8 cellular contexts compared by ENCODE assay signal in the genomic region with DNA sequence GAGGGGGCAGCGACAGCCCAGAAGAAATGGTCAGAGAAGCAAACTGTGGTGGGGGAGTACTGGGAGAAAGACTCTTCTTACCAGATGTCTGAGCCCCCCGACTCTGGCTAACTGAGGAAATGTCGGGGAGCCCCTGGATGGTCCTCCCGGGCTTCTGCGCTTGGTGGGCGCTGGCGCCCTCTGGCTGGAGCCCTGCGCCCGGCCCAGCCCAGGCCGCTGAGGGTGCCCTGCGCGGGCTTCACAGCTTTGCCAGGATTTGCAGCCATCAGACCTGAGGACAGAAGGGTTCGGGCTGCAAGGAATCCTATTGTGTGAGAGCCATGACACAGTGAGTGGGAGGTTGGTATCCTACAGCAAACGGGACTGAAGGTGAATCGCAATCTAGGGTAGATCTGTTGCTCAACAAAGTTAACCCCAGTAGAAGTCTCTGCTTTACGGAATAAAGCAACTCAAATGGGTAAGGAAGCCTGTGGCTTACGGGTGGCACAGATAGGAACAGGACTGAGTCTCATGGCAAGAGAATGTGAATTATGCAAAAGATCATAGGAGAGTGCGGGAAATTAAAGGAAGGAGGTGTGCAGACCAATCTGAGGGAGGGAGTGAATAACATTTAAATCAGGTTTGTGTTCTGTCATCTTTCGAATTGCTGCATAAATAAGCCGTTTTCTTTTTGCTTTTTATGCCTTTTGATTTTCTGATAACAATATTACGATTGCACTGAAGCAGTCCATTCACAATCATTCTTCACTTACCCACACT.
DNase-seq lines count a peak whose midpoint lies in the region; ATAC-seq and TF ChIP-seq lines count a peak whose summit lies in the region.

No MANE protein-coding gene starts in this region.

- no peaks in the 10 kb centered on the region; the same call in 1 of the 2 replicates for H3K4me1 ChIP-seq in HAP-1
- no peaks in the 10 kb centered on the region; the same call in 1 of the 2 replicates for H3K4me1 ChIP-seq in iPS DF 6.9 (ENCODE audit: control insufficient read depth, insufficient read depth, low read length)

- H3K27ac ChIP-seq in brain microvascular endothelial cell: no peak overlapping the region
- no peak overlapping the region for H3K27ac ChIP-seq in iPS DF 6.9 (ENCODE audit: low read length)

- peaks cover 17% of the 10 kb centered on the region for H3K27me3 ChIP-seq in HAP-1 (ENCODE audit: low read depth)
- H3K27me3 ChIP-seq in brain microvascular endothelial cell (replicated peaks): peaks cover 26% of the 10 kb centered on the region
- H3K27me3 ChIP-seq in iPS DF 6.9 (ENCODE audit: control insufficient read depth, insufficient read depth, low read length): no peaks in the 10 kb centered on the region

- in situ Hi-C loops in HAP-1 (cut with MboI; ENCODE audit: low sequenced_read_pairs): no loop called here
- in situ Hi-C loops in brain microvascular endothelial cell (cut with HindIII; ENCODE audit: low pct_ligation_motif_present, low sequenced_read_pairs): no loop called here

- H3K36me3 ChIP-seq in HAP-1 (replicated peaks) (no peaks in the 10 kb centered on the region), brain microvascular endothelial cell (replicated peaks) (no peaks in the 10 kb centered on the region), iPS DF 6.9 (ENCODE audit: control insufficient read depth, insufficient read depth, low read length) (no peaks in the 10 kb centered on the region)

- H3K4me3 ChIP-seq in HAP-1: peak overlapping the region; percentile 32
- peak overlapping the region; percentile 53 for H3K4me3 ChIP-seq in brain microvascular endothelial cell (ENCODE audit: low read depth, low read length)
- peak overlapping the region; percentile 93; the same call in 1 of the 2 replicates for H3K4me3 ChIP-seq in iPS DF 6.9 (ENCODE audit: low read length)

- TF ChIP-seq CTCF in brain microvascular endothelial cell (IDR thresholded peaks at IDR 0.05; ENCODE audit: low read depth, low read length, missing control alignments): peak; percentile 61

- no peak for ATAC-seq in HG03565 (IDR thresholded peaks at IDR 0.05; ENCODE audit: unreplicated experiment)

- no CpG with 5 or more reads among the region's 21 CpGs for WGBS in iPS DF 6.9 (ENCODE audit: insufficient coverage, insufficient read length)

- DNase-seq in DMS79 treated with DMSO at 0.1 percent for 48 hours (lab: John Stamatoyannopoulos, UW) (peak; percentile 25), DMS79 (lab: John Stamatoyannopoulos, UW) (no peak), HAP-1 (ENCODE audit: low spot score in 2 of 2) (peak in 1 of 2 experiments; percentile 36), NCI-H510A treated with DMSO at 0.1 percent for 48 hours (lab: John Stamatoyannopoulos, UW) (peak; percentile 83), brain microvascular endothelial cell (no peak), iPS DF 6.9 (ENCODE audit: low read depth, low spot score) (no peak), putamen (ENCODE audit: low spot score) (peak; percentile 85)

- H3K9me3 ChIP-seq in HAP-1 (no peaks in the 10 kb centered on the region), iPS DF 6.9 (ENCODE audit: control insufficient read depth, insufficient read depth, low read length) (no peaks in the 10 kb centered on the region)

Comparison
In these comparisons a context has a peak if more than half of its experiments do, and no peak if none do; other contexts are left out.
1. DNase-seq: peak in DMS79 treated with DMSO at 0.1 percent for 48 hours (single experiment), NCI-H510A treated with DMSO at 0.1 percent for 48 hours (single experiment) and putamen (single experiment); none in DMS79 (single experiment), brain microvascular endothelial cell (single experiment) and iPS DF 6.9 (single experiment).
2. H3K4me3 ChIP-seq: peak in every context shown above with its lines; median percentile 93 in iPS DF 6.9; 53 in brain microvascular endothelial cell; 32 in HAP-1.